15 cellular contexts compared by ENCODE assay signal in the genomic region with DNA sequence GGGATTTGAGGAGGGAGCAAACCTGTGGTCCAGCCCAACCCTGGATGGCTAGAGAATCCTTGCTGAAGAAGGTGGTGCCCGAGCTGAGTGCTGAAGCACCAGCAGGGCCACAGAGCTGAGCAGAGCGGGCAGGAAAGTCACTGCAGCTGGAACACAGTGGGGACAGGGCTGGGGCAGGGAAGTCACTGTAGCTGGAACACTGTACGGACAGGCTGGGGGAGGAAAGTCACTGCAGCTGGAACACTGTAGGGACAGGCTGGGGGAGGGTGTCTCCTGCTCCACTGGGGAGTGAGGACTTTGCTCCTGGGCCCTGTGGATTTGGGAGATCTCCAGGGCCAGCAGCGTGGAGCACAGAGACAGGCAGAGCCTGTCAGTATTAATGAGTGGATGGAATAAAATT. TPM values are rescaled to one million over a fixed set of nuclear protein-coding genes. Genes with fewer than 3 reads are reported as not detected.
DNase-seq lines count a peak whose midpoint lies in the region; ATAC-seq and TF ChIP-seq lines count a peak whose summit lies in the region.
"Had no signal": no experiment of that assay in that cellular context is flagged by ENCODE, and none has a peak within 500 bp of the region (broad histone marks: within the 10 kb centered on the region; RNA-seq: fewer than 3 reads in every experiment).

No MANE protein-coding gene starts in this region.

- ATAC-seq in T-helper 17 cell (no peak), right lobe of liver (peak; percentile 95 to 97 (median 96)), GM18868 (IDR thresholded peaks at IDR 0.05; ENCODE audit: unreplicated experiment) (no peak), HG02870 (IDR thresholded peaks at IDR 0.05; ENCODE audit: unreplicated experiment) (no peak)
- no peak for ATAC-seq in stimulated activated effector memory CD8-positive, alpha-beta T cell treated with anti-CD3 and anti-CD28 coated beads, Interleukin-12 subunit alpha, Interleukin-12 subunit beta, amount 100 ng/mL, for 72 hours

- peaks cover 0 to 17% (median 7%) of the 10 kb centered on the region in 4 donors for H3K4me1 ChIP-seq in right lobe of liver
- H3K4me1 ChIP-seq: HAP-1, SJCRH30 had no signal

- intact Hi-C loops in right lobe of liver (cut with DNase I), result no loop called here

- no peaks in the 10 kb centered on the region for H3K27me3 ChIP-seq in right lobe of liver

- no peaks in the 10 kb centered on the region for H3K9me3 ChIP-seq in T-helper 17 cell (ENCODE audit: control insufficient read depth, low read length, poor library complexity, severe bottlenecking)
- H3K9me3 ChIP-seq in right lobe of liver, result no peaks in the 10 kb centered on the region
- H3K9me3 ChIP-seq: HAP-1, SJCRH30 had no signal

- H3K4me1 Mint-ChIP-seq in T-helper 17 cell, result peaks cover 20% of the 10 kb centered on the region
- peaks cover 27% of the 10 kb centered on the region for H3K4me1 Mint-ChIP-seq in stimulated activated effector memory CD8-positive, alpha-beta T cell treated with anti-CD3 and anti-CD28 coated beads, Interleukin-12 subunit alpha, Interleukin-12 subunit beta, amount 100 ng/mL, for 72 hours

- H3K9me3 Mint-ChIP-seq in stimulated activated effector memory CD8-positive, alpha-beta T cell treated with anti-CD3 and anti-CD28 coated beads, Interleukin-12 subunit alpha, Interleukin-12 subunit beta, amount 100 ng/mL, for 72 hours, result no peaks in the 10 kb centered on the region
- H3K9me3 Mint-ChIP-seq: CD4-positive, CD25-positive, alpha-beta regulatory T cell had no signal

- H3K4me3 Mint-ChIP-seq in T-helper 17 cell, result no peak overlapping the region
- no peak overlapping the region for H3K4me3 Mint-ChIP-seq in stimulated activated effector memory CD8-positive, alpha-beta T cell treated with anti-CD3 and anti-CD28 coated beads, Interleukin-12 subunit alpha, Interleukin-12 subunit beta, amount 100 ng/mL, for 72 hours

- H3K27ac Mint-ChIP-seq in T-helper 17 cell, result peak overlapping the region; percentile 41
- H3K27ac Mint-ChIP-seq in stimulated activated effector memory CD8-positive, alpha-beta T cell treated with anti-CD3 and anti-CD28 coated beads, Interleukin-12 subunit alpha, Interleukin-12 subunit beta, amount 100 ng/mL, for 72 hours, result peak overlapping the region; percentile 62

- TF ChIP-seq CTCF in right lobe of liver (IDR thresholded peaks at IDR 0.05), result no peak

- peak overlapping the region in 2 of 3 donors; percentile 68 to 83 for H3K27ac ChIP-seq in right lobe of liver
- H3K27ac ChIP-seq: SJCRH30 had no signal

- peak overlapping the region in 1 of 3 donors; percentile 32 for H3K4me3 ChIP-seq in right lobe of liver
- H3K4me3 ChIP-seq: HAP-1, SJCRH30 had no signal

- WGBS in right lobe of liver (ENCODE audit: insufficient coverage, low coverage, low lambda C conversion rate, missing lambda C conversion rate), result 60% methylated on average over 3 of the region's 4 CpGs

- DNase-seq in ELF-1 (ENCODE audit: low read depth, low spot score), result peak; percentile 30
- DNase-seq in T-helper 17 cell, result no peak
- DNase-seq in right lobe of liver, result peak; percentile 74 to 92 (median 90)
- no peak for DNase-seq in stimulated activated effector memory CD8-positive, alpha-beta T cell treated with anti-CD3 and anti-CD28 coated beads, Interleukin-12 subunit alpha, Interleukin-12 subunit beta, amount 100 ng/mL, for 72 hours (ENCODE audit: low spot score in 2 of 2)
- no peak for DNase-seq in SIG-M5 treated with dmso at 0.1 percent for 504 hours (lab: John Stamatoyannopoulos, UW; ENCODE audit: unreplicated experiment)
- DNase-seq: Calu3; CD4-positive, CD25-positive, alpha-beta regulatory T cell; DMS53; NCI-H1930; NK-92 treated with Interleukin-12 subunit alpha and Interleukin-12 subunit beta, amount 100 ng/mL, for 24 hours; SJCRH30 had no signal

- no peaks in the 10 kb centered on the region for H3K36me3 ChIP-seq in right lobe of liver
- H3K36me3 ChIP-seq: HAP-1, SJCRH30 had no signal

- no peak for TF ChIP-seq POLR2A in right lobe of liver (IDR thresholded peaks at IDR 0.05)

- H3K36me3 Mint-ChIP-seq in T-helper 17 cell (ENCODE audit: low read depth), result no peaks in the 10 kb centered on the region
- H3K36me3 Mint-ChIP-seq in stimulated activated effector memory CD8-positive, alpha-beta T cell treated with anti-CD3 and anti-CD28 coated beads, Interleukin-12 subunit alpha, Interleukin-12 subunit beta, amount 100 ng/mL, for 72 hours, result no peaks in the 10 kb centered on the region
- H3K36me3 Mint-ChIP-seq: CD4-positive, CD25-positive, alpha-beta regulatory T cell had no signal

- no peaks in the 10 kb centered on the region for H3K27me3 Mint-ChIP-seq in T-helper 17 cell
- H3K27me3 Mint-ChIP-seq: CD4-positive, CD25-positive, alpha-beta regulatory T cell had no signal

RNA-seq across cellular contexts. Expression of a gene that starts 9.0 kb away (rescaled TPM):
- total RNA-seq in T-helper 17 cell (10 to 100 TPM; 47.2 to 62.3 TPM), right lobe of liver (10 to 100 TPM in 4 of 6 experiments, 1 to 10 TPM in 2; 6.5 to 51.5 (median 31.2) TPM)
- total RNA-seq: HT1080, SJCRH30 had no signal

RNA-seq across cellular contexts. Expression of a gene that starts 46.5 kb away (rescaled TPM):
- total RNA-seq in T-helper 17 cell, result 10 to 100 TPM; 45.2 to 54.4 TPM
- 10 to 100 TPM in 3 of 6 experiments, 1 to 10 TPM in 3; 6.3 to 31.7 (median 12.1) TPM for total RNA-seq in right lobe of liver

Comparison
In these comparisons a context has a peak if more than half of its experiments do, and no peak if none do; other contexts are left out.
1. DNase-seq: peak in ELF-1 (single experiment) and right lobe of liver (3 of 3); none in T-helper 17 cell (0 of 3), stimulated activated effector memory CD8-positive, alpha-beta T cell treated with anti-CD3 and anti-CD28 coated beads, Interleukin-12 subunit alpha, Interleukin-12 subunit beta, amount 100 ng/mL, for 72 hours (0 of 2) and SIG-M5 treated with dmso at 0.1 percent for 504 hours (single experiment).
2. ATAC-seq: peak in right lobe of liver (4 of 4); none in T-helper 17 cell (single experiment), stimulated activated effector memory CD8-positive, alpha-beta T cell treated with anti-CD3 and anti-CD28 coated beads, Interleukin-12 subunit alpha, Interleukin-12 subunit beta, amount 100 ng/mL, for 72 hours (single experiment), GM18868 (single experiment) and HG02870 (single experiment).